In genomic region chr4:166482755-166483154, GRCh38 we compare ENCODE assay signal across 18 cellular contexts.
"Had no signal": no experiment of that assay in that cellular context is flagged by ENCODE, and none has a peak within 500 bp of the region (broad histone marks: within the 10 kb centered on the region; RNA-seq: fewer than 3 reads in every experiment).

No MANE protein-coding gene starts in this region.

- ATAC-seq: heart left ventricle; left lobe of liver; naive thymus-derived CD8-positive, alpha-beta T cell had no signal

- DNase-seq: cortex of kidney; dorsolateral prefrontal cortex; effector CD8-positive, alpha-beta T cell; heart left ventricle; hippocampal formation; kidney glomerular epithelial cell; mammary epithelial cell; naive thymus-derived CD8-positive, alpha-beta T cell; posterior cingulate gyrus; sigmoid colon; stimulated activated naive CD4-positive, alpha-beta T cell; stomach; substantia nigra; transverse colon had no signal

- H3K4me3 ChIP-seq: dorsolateral prefrontal cortex, heart left ventricle, sigmoid colon, skin epidermis, stomach, thoracic aorta, transverse colon had no signal

- H3K36me3 ChIP-seq: heart left ventricle, neutrophil, sigmoid colon, stomach, thoracic aorta, transverse colon had no signal

- H3K27me3 ChIP-seq: dorsolateral prefrontal cortex, heart left ventricle, neutrophil, sigmoid colon, stomach, transverse colon had no signal

- H3K9me3 ChIP-seq: neutrophil, sigmoid colon, stomach, thoracic aorta, transverse colon had no signal

- H3K4me1 ChIP-seq: heart left ventricle, sigmoid colon, stomach, transverse colon had no signal

- H3K27ac ChIP-seq: dorsolateral prefrontal cortex, heart left ventricle, neutrophil, sigmoid colon, skin epidermis, stomach, thoracic aorta, transverse colon had no signal
